ENCODE assay signal across 13 cellular contexts in genomic region chr3:50122071-50122470, GRCh38. TPM values are rescaled to one million over a fixed set of nuclear protein-coding genes. Genes with fewer than 3 reads are reported as not detected.
DNase-seq lines count a peak whose midpoint lies in the region; ATAC-seq and TF ChIP-seq lines count a peak whose summit lies in the region.
"Had no signal": no experiment of that assay in that cellular context is flagged by ENCODE, and none has a peak within 500 bp of the region (broad histone marks: within the 10 kb centered on the region; RNA-seq: fewer than 3 reads in every experiment).

No MANE protein-coding gene starts in this region.

- ATAC-seq in natural killer cell (no peak), HG02938 (IDR thresholded peaks at IDR 0.05; ENCODE audit: unreplicated experiment) (no peak)
- ATAC-seq in natural killer cell treated with Interleukin-12 subunit alpha and Interleukin-12 subunit beta and Interleukin-15 and Interleukin-18, amount 100 ng/mL, for 72 hours, result no peak

- H3K36me3 Mint-ChIP-seq in natural killer cell (peaks cover under 1% of the 10 kb centered on the region), type B pancreatic cell (peaks cover 7% of the 10 kb centered on the region)
- peaks cover 2% of the 10 kb centered on the region for H3K36me3 Mint-ChIP-seq in natural killer cell treated with Interleukin-12 subunit alpha and Interleukin-12 subunit beta and Interleukin-15 and Interleukin-18, amount 100 ng/mL, for 72 hours

- H3K27me3 Mint-ChIP-seq in natural killer cell (ENCODE audit: low read depth in 2 of 2) (no peaks in the 10 kb centered on the region), type B pancreatic cell (no peaks in the 10 kb centered on the region)
- H3K27me3 Mint-ChIP-seq in natural killer cell treated with Interleukin-12 subunit alpha and Interleukin-12 subunit beta and Interleukin-15 and Interleukin-18, amount 100 ng/mL, for 72 hours, result no peaks in the 10 kb centered on the region
- H3K27me3 Mint-ChIP-seq: activated CD4-positive, alpha-beta T cell treated with anti-CD3 and anti-CD28 coated beads for 36 hours; activated T-cell treated with anti-CD3 and anti-CD28 coated beads, Interleukin-2, amount 50 U/mL, for 24 hours; dendritic cell treated with granulocyte-macrophage colony-stimulating factor and Interleukin-4, amounts not matched to agents 40 ng/mL and 50 ng/mL, for 4 days had no signal

- intact Hi-C loops in natural killer cell (cut with micrococcal nuclease), result loop anchor here (5.0 kb wide), 1 partner anchor 150 kb away; no protein-coding TSS in a partner anchor

- H3K4me1 Mint-ChIP-seq in natural killer cell (peaks cover 8% of the 10 kb centered on the region in 2 donors), type B pancreatic cell (ENCODE audit: unreplicated experiment) (peaks cover 39% of the 10 kb centered on the region)
- H3K4me1 Mint-ChIP-seq in natural killer cell treated with Interleukin-12 subunit alpha and Interleukin-12 subunit beta and Interleukin-15 and Interleukin-18, amount 100 ng/mL, for 72 hours (ENCODE audit: low read depth in 2 of 2), result peaks cover 0 to 2% of the 10 kb centered on the region in 2 donors
- H3K4me1 Mint-ChIP-seq: activated CD4-positive, alpha-beta T cell treated with anti-CD3 and anti-CD28 coated beads for 36 hours had no signal

- TF ChIP-seq CTCF in natural killer cell (IDR thresholded peaks at IDR 0.05) (no peak), WI38 (IDR thresholded peaks at IDR 0.05; ENCODE audit: low read depth, low read length) (0 out of 2 replicates have a peak, but pooled peaks have one; percentile 4), fibroblast of the aortic adventitia (IDR thresholded peaks at IDR 0.05; ENCODE audit: insufficient read depth, low read length) (peak; percentile 24), type B pancreatic cell (conservative IDR thresholded peaks at IDR 0.05) (no peak)

- no peaks in the 10 kb centered on the region for H3K9me3 Mint-ChIP-seq in natural killer cell
- no peaks in the 10 kb centered on the region for H3K9me3 Mint-ChIP-seq in natural killer cell treated with Interleukin-12 subunit alpha and Interleukin-12 subunit beta and Interleukin-15 and Interleukin-18, amount 100 ng/mL, for 72 hours
- no peaks in the 10 kb centered on the region for H3K9me3 Mint-ChIP-seq in type B pancreatic cell
- H3K9me3 Mint-ChIP-seq: activated T-cell treated with anti-CD3 and anti-CD28 coated beads, Interleukin-2, amount 50 U/mL, for 24 hours; dendritic cell treated with granulocyte-macrophage colony-stimulating factor and Interleukin-4, amounts not matched to agents 40 ng/mL and 50 ng/mL, for 4 days had no signal

- DNase-seq in natural killer cell (no peak), fibroblast of the aortic adventitia (ENCODE audit: low read depth) (peak; percentile 36), type B pancreatic cell (ENCODE audit: extremely low spot score, unreplicated experiment) (no peak), NCI-H2029 (lab: John Stamatoyannopoulos, UW) (no peak)
- no peak for DNase-seq in natural killer cell treated with Interleukin-12 subunit alpha and Interleukin-12 subunit beta and Interleukin-15 and Interleukin-18, amount 100 ng/mL, for 72 hours (ENCODE audit: low spot score)
- no peak for DNase-seq in activated CD4-positive, alpha-beta T cell treated with anti-CD3 and anti-CD28 coated beads for 1 hour

- H3K4me3 ChIP-seq in WI38 (ENCODE audit: low read depth, low read length) (no peak overlapping the region), fibroblast of the aortic adventitia (ENCODE audit: low read depth, low read length) (no peak overlapping the region)
- H3K4me3 ChIP-seq: HAP-1, skin epidermis had no signal

- H3K27ac Mint-ChIP-seq in natural killer cell (peak overlapping the region; percentile 62 to 74), type B pancreatic cell (peak overlapping the region; percentile 64)
- H3K27ac Mint-ChIP-seq in natural killer cell treated with Interleukin-12 subunit alpha and Interleukin-12 subunit beta and Interleukin-15 and Interleukin-18, amount 100 ng/mL, for 72 hours, result peak overlapping the region in 1 of 2 donors; percentile 33
- H3K27ac Mint-ChIP-seq: activated CD4-positive, alpha-beta T cell treated with anti-CD3 and anti-CD28 coated beads for 36 hours; dendritic cell treated with granulocyte-macrophage colony-stimulating factor and Interleukin-4, amounts not matched to agents 40 ng/mL and 50 ng/mL, for 4 days had no signal

- H3K4me3 Mint-ChIP-seq in natural killer cell, result no peak overlapping the region
- no peak overlapping the region for H3K4me3 Mint-ChIP-seq in natural killer cell treated with Interleukin-12 subunit alpha and Interleukin-12 subunit beta and Interleukin-15 and Interleukin-18, amount 100 ng/mL, for 72 hours
- peak overlapping the region; percentile 47 for H3K4me3 Mint-ChIP-seq in type B pancreatic cell
- H3K4me3 Mint-ChIP-seq: activated CD4-positive, alpha-beta T cell treated with anti-CD3 and anti-CD28 coated beads for 36 hours; activated T-cell treated with anti-CD3 and anti-CD28 coated beads, Interleukin-2, amount 50 U/mL, for 24 hours; dendritic cell treated with granulocyte-macrophage colony-stimulating factor and Interleukin-4, amounts not matched to agents 40 ng/mL and 50 ng/mL, for 4 days had no signal

RNA-seq across cellular contexts. Expression of gene SEMA3F, which starts 33.1 kb away (rescaled TPM):
- 1 to 10 TPM in 1 of 3 donors, under 1 TPM in 2; 0.16 to 1.1 (median 0.78) TPM for total RNA-seq in natural killer cell
- under 1 TPM; 0.12 to 0.81 TPM for total RNA-seq in natural killer cell treated with Interleukin-12 subunit alpha and Interleukin-12 subunit beta and Interleukin-15 and Interleukin-18, amount 100 ng/mL, for 72 hours
- 0.74 and 3.5 TPM in 2 replicates for total RNA-seq in fibroblast of the aortic adventitia (ENCODE audit: low replicate concordance)
- 41.9 and 48.0 TPM in 2 replicates for total RNA-seq in type B pancreatic cell (ENCODE audit: low replicate concordance)

RNA-seq across cellular contexts. Expression of gene RBM5, which starts 33.4 kb away (rescaled TPM):
- total RNA-seq in natural killer cell, result 100 to 1,000 TPM; 359 to 473 (median 401) TPM
- 100 to 1,000 TPM; 198 to 270 TPM for total RNA-seq in natural killer cell treated with Interleukin-12 subunit alpha and Interleukin-12 subunit beta and Interleukin-15 and Interleukin-18, amount 100 ng/mL, for 72 hours
- total RNA-seq in fibroblast of the aortic adventitia (ENCODE audit: low replicate concordance), result 104 and 142 TPM in 2 replicates
- 170 and 244 TPM in 2 replicates for total RNA-seq in type B pancreatic cell (ENCODE audit: low replicate concordance)

Comparison
In these comparisons a context has a peak if more than half of its experiments do, and no peak if none do; other contexts are left out.
1. CTCF ChIP-seq: peak in WI38 (single experiment) and fibroblast of the aortic adventitia (single experiment); none in natural killer cell (single experiment) and type B pancreatic cell (single experiment).